ENCODE assay signal across 1 cellular context in the genomic region with DNA sequence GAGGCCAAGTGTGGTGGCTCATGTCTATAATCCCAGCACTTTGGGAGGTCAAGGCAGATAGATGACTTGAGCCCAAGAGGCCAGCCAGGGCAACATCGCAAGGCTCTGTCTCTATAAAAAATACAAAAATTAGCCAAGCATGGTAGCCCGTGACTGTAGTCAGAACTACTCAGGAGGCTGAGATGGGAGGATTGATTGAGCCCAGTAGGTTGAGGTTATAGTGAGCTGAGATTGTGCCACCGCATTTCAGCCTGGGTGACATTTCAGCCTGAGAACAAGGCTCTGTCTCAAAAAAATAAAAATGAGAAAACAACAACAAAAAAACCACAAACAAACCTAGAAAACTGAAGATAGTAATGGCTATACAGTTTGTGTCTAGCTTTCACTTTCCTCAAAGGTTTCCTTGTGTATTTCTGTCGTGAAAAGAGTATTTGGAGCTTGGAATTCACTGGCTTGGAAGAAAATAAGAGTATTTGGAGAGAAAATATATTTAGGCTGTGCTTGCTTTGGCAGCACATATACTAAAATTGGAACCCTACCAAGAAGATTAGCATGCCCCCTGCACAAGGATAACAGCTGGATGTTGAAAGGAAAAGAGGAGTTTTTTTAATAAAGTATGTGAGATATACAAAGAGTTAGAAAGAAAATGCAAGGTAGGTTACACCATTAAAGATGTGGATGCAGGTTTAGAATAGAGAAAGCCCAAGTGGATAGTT.
TF ChIP-seq lines count a peak whose summit lies in the region.

No MANE protein-coding gene starts in this region.

TF ChIP-seq in HepG2, 621 proteins besides CTCF, POLR2A, EP300 and RAD21 (continues in another document):
- TF ChIP-seq ZNF720 (CRISPR knock-in tag; IDR thresholded peaks at IDR 0.05) (no peak), ZNF101 (CRISPR knock-in tag; IDR thresholded peaks at IDR 0.05; ENCODE audit: borderline replicate concordance, low read depth) (no peak), DNMT3B (CRISPR knock-in tag; conservative IDR thresholded peaks at IDR 0.05) (no peak), NFRKB (IDR thresholded peaks at IDR 0.05) (no peak), SIX1 (CRISPR knock-in tag; IDR thresholded peaks at IDR 0.05; ENCODE audit: borderline replicate concordance) (no peak), ZNF34 (CRISPR knock-in tag; IDR thresholded peaks at IDR 0.05; ENCODE audit: borderline replicate concordance) (no peak), GMEB2 (CRISPR knock-in tag; IDR thresholded peaks at IDR 0.05; ENCODE audit: low read depth) (no peak), ASH2L (IDR thresholded peaks at IDR 0.05; ENCODE audit: insufficient read length, low read depth, low read length) (peak; percentile 9), ZBTB42 (CRISPR knock-in tag; IDR thresholded peaks at IDR 0.05) (no peak), ZNF367 (CRISPR knock-in tag; IDR thresholded peaks at IDR 0.05; ENCODE audit: borderline replicate concordance) (no peak), MTF1 (CRISPR knock-in tag; IDR thresholded peaks at IDR 0.05) (no peak), FLYWCH1 (CRISPR knock-in tag; IDR thresholded peaks at IDR 0.05) (no peak), TCF7L2 (IDR thresholded peaks at IDR 0.05; ENCODE audit: low read depth, low read length) (no peak), POGZ (CRISPR knock-in tag; IDR thresholded peaks at IDR 0.05) (no peak), HMG20B (CRISPR knock-in tag; conservative IDR thresholded peaks at IDR 0.05) (no peak), ZNF782 (CRISPR knock-in tag; IDR thresholded peaks at IDR 0.05; ENCODE audit: borderline replicate concordance) (no peak), E2F2 (CRISPR knock-in tag; IDR thresholded peaks at IDR 0.05; ENCODE audit: borderline replicate concordance) (no peak), SNRNP70 (IDR thresholded peaks at IDR 0.05; ENCODE audit: low read depth, low read length) (no peak), ZMYM3 (CRISPR knock-in tag; IDR thresholded peaks at IDR 0.05) (0 out of 2 replicates have a peak, but pooled peaks have one; percentile 48), EED (CRISPR knock-in tag; IDR thresholded peaks at IDR 0.05) (no peak), AGO1 (IDR thresholded peaks at IDR 0.05; ENCODE audit: low read depth, low read length, poor library complexity, severe bottlenecking) (no peak), FOSL1 (CRISPR knock-in tag; IDR thresholded peaks at IDR 0.05; ENCODE audit: borderline replicate concordance) (no peak), ZNF569 (CRISPR knock-in tag; IDR thresholded peaks at IDR 0.05; ENCODE audit: borderline replicate concordance) (no peak), ZNF597 (CRISPR knock-in tag; IDR thresholded peaks at IDR 0.05) (no peak), SPEN (CRISPR knock-in tag; IDR thresholded peaks at IDR 0.05; ENCODE audit: low read depth) (no peak), DPF2 (CRISPR knock-in tag; IDR thresholded peaks at IDR 0.05; ENCODE audit: borderline replicate concordance, low read depth) (no peak), ZBTB7B (CRISPR knock-in tag; IDR thresholded peaks at IDR 0.05) (no peak)
- TF ChIP-seq, protein P1, sequence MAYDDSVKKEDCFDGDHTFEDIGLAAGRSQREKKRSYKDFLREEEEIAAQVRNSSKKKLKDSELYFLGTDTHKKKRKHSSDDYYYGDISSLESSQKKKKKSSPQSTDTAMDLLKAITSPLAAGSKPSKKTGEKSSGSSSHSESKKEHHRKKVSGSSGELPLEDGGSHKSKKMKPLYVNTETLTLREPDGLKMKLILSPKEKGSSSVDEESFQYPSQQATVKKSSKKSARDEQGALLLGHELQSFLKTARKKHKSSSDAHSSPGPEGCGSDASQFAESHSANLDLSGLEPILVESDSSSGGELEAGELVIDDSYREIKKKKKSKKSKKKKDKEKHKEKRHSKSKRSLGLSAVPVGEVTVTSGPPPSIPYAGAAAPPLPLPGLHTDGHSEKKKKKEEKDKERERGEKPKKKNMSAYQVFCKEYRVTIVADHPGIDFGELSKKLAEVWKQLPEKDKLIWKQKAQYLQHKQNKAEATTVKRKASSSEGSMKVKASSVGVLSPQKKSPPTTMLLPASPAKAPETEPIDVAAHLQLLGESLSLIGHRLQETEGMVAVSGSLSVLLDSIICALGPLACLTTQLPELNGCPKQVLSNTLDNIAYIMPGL (CRISPR knock-in tag; IDR thresholded peaks at IDR 0.05; ENCODE audit: borderline replicate concordance in 1 of 2, low read depth in 1 of 2) = 0 out of 4 replicates have a peak, but pooled peaks of 1 of the 2 experiments have one; percentile 14
- TF ChIP-seq, protein P2, sequence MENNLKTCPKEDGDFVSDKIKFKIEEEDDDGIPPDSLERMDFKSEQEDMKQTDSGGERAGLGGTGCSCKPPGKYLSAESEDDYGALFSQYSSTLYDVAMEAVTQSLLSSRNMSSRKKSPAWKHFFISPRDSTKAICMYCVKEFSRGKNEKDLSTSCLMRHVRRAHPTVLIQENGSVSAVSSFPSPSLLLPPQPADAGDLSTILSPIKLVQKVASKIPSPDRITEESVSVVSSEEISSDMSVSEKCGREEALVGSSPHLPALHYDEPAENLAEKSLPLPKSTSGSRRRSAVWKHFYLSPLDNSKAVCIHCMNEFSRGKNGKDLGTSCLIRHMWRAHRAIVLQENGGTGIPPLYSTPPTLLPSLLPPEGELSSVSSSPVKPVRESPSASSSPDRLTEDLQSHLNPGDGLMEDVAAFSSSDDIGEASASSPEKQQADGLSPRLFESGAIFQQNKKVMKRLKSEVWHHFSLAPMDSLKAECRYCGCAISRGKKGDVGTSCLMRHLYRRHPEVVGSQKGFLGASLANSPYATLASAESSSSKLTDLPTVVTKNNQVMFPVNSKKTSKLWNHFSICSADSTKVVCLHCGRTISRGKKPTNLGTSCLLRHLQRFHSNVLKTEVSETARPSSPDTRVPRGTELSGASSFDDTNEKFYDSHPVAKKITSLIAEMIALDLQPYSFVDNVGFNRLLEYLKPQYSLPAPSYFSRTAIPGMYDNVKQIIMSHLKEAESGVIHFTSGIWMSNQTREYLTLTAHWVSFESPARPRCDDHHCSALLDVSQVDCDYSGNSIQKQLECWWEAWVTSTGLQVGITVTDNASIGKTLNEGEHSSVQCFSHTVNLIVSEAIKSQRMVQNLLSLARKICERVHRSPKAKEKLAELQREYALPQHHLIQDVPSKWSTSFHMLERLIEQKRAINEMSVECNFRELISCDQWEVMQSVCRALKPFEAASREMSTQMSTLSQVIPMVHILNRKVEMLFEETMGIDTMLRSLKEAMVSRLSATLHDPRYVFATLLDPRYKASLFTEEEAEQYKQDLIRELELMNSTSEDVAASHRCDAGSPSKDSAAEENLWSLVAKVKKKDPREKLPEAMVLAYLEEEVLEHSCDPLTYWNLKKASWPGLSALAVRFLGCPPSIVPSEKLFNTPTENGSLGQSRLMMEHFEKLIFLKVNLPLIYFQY (CRISPR knock-in tag; IDR thresholded peaks at IDR 0.05; ENCODE audit: borderline replicate concordance) = no peak
- TF ChIP-seq, protein P3, sequence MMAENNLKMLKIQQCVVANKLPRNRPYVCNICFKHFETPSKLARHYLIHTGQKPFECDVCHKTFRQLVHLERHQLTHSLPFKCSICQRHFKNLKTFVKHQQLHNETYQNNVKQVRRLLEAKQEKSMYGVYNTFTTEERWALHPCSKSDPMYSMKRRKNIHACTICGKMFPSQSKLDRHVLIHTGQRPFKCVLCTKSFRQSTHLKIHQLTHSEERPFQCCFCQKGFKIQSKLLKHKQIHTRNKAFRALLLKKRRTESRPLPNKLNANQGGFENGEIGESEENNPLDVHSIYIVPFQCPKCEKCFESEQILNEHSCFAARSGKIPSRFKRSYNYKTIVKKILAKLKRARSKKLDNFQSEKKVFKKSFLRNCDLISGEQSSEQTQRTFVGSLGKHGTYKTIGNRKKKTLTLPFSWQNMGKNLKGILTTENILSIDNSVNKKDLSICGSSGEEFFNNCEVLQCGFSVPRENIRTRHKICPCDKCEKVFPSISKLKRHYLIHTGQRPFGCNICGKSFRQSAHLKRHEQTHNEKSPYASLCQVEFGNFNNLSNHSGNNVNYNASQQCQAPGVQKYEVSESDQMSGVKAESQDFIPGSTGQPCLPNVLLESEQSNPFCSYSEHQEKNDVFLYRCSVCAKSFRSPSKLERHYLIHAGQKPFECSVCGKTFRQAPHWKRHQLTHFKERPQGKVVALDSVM (CRISPR knock-in tag; IDR thresholded peaks at IDR 0.05) = peak; percentile 71
- TF ChIP-seq, protein P4, sequence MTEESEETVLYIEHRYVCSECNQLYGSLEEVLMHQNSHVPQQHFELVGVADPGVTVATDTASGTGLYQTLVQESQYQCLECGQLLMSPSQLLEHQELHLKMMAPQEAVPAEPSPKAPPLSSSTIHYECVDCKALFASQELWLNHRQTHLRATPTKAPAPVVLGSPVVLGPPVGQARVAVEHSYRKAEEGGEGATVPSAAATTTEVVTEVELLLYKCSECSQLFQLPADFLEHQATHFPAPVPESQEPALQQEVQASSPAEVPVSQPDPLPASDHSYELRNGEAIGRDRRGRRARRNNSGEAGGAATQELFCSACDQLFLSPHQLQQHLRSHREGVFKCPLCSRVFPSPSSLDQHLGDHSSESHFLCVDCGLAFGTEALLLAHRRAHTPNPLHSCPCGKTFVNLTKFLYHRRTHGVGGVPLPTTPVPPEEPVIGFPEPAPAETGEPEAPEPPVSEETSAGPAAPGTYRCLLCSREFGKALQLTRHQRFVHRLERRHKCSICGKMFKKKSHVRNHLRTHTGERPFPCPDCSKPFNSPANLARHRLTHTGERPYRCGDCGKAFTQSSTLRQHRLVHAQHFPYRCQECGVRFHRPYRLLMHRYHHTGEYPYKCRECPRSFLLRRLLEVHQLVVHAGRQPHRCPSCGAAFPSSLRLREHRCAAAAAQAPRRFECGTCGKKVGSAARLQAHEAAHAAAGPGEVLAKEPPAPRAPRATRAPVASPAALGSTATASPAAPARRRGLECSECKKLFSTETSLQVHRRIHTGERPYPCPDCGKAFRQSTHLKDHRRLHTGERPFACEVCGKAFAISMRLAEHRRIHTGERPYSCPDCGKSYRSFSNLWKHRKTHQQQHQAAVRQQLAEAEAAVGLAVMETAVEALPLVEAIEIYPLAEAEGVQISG (CRISPR knock-in tag; IDR thresholded peaks at IDR 0.05) = no peak
- TF ChIP-seq, protein P5, sequence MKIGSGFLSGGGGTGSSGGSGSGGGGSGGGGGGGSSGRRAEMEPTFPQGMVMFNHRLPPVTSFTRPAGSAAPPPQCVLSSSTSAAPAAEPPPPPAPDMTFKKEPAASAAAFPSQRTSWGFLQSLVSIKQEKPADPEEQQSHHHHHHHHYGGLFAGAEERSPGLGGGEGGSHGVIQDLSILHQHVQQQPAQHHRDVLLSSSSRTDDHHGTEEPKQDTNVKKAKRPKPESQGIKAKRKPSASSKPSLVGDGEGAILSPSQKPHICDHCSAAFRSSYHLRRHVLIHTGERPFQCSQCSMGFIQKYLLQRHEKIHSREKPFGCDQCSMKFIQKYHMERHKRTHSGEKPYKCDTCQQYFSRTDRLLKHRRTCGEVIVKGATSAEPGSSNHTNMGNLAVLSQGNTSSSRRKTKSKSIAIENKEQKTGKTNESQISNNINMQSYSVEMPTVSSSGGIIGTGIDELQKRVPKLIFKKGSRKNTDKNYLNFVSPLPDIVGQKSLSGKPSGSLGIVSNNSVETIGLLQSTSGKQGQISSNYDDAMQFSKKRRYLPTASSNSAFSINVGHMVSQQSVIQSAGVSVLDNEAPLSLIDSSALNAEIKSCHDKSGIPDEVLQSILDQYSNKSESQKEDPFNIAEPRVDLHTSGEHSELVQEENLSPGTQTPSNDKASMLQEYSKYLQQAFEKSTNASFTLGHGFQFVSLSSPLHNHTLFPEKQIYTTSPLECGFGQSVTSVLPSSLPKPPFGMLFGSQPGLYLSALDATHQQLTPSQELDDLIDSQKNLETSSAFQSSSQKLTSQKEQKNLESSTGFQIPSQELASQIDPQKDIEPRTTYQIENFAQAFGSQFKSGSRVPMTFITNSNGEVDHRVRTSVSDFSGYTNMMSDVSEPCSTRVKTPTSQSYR (CRISPR knock-in tag; IDR thresholded peaks at IDR 0.05; ENCODE audit: borderline replicate concordance) = no peak
